In genomic region chr11:77071077-77071476, GRCh38 we compare ENCODE assay signal across 1 cellular context.
TF ChIP-seq lines count a peak whose summit lies in the region.

No MANE protein-coding gene starts in this region.

TF ChIP-seq in SK-N-SH treated with all-trans-retinoic acid at 6 μM for 48 hours, 23 proteins besides CTCF, POLR2A, EP300 and RAD21 (continued from another document):
- no peak for TF ChIP-seq CSRNP3 (CRISPR knock-in tag; IDR thresholded peaks at IDR 0.05)
- no peak for TF ChIP-seq TCF4 (CRISPR knock-in tag; IDR thresholded peaks at IDR 0.05; ENCODE audit: borderline replicate concordance)
- no peak for TF ChIP-seq TOX (CRISPR knock-in tag; IDR thresholded peaks at IDR 0.05; ENCODE audit: borderline replicate concordance)
- TF ChIP-seq ISL1 (CRISPR knock-in tag; IDR thresholded peaks at IDR 0.05), result no peak
- TF ChIP-seq, protein P1, sequence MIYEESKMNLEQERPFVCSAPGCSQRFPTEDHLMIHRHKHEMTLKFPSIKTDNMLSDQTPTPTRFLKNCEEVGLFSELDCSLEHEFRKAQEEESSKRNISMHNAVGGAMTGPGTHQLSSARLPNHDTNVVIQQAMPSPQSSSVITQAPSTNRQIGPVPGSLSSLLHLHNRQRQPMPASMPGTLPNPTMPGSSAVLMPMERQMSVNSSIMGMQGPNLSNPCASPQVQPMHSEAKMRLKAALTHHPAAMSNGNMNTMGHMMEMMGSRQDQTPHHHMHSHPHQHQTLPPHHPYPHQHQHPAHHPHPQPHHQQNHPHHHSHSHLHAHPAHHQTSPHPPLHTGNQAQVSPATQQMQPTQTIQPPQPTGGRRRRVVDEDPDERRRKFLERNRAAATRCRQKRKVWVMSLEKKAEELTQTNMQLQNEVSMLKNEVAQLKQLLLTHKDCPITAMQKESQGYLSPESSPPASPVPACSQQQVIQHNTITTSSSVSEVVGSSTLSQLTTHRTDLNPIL (CRISPR knock-in tag; IDR thresholded peaks at IDR 0.05; ENCODE audit: low read depth), result no peak
- TF ChIP-seq SNAI2 (CRISPR knock-in tag; IDR thresholded peaks at IDR 0.05), result no peak
- no peak for TF ChIP-seq POU6F1 (CRISPR knock-in tag; IDR thresholded peaks at IDR 0.05; ENCODE audit: borderline replicate concordance, low read depth)
- no peak for TF ChIP-seq ZC3H10 (CRISPR knock-in tag; IDR thresholded peaks at IDR 0.05)
- no peak for TF ChIP-seq ARNTL (CRISPR knock-in tag; IDR thresholded peaks at IDR 0.05; ENCODE audit: borderline replicate concordance, low read depth)
- no peak for TF ChIP-seq ZFP3 (CRISPR knock-in tag; IDR thresholded peaks at IDR 0.05)
